In genomic region chr11:35173620-35174278, GRCh38 we compare ENCODE assay signal across 8 cellular contexts. TPM values are rescaled to one million over a fixed set of nuclear protein-coding genes. Genes with fewer than 3 reads are reported as not detected.
DNase-seq lines count a peak whose midpoint lies in the region; ATAC-seq and TF ChIP-seq lines count a peak whose summit lies in the region.

No MANE protein-coding gene starts in this region.

- no peaks in the 10 kb centered on the region for H3K9me3 ChIP-seq in vagina

- H3K79me1 ChIP-seq in mesendoderm (ENCODE audit: low read length), result no peaks in the 10 kb centered on the region

- no peak for ATAC-seq in activated T-helper 17 cell treated with anti-CD3 and anti-CD28 coated beads, Interleukin-2, amount 50 U/mL, for 72 hours (replicated peaks)
- ATAC-seq in GM19452 (IDR thresholded peaks at IDR 0.05; ENCODE audit: unreplicated experiment), result no peak

- peaks cover 55% of the 10 kb centered on the region for H3K36me3 Mint-ChIP-seq in activated naive CD4-positive, alpha-beta T cell treated with anti-CD3 and anti-CD28 coated beads for 36 hours (ENCODE audit: low read depth)
- H3K36me3 Mint-ChIP-seq in activated T-helper 17 cell treated with anti-CD3 and anti-CD28 coated beads, Interleukin-2, amount 50 U/mL, for 72 hours (ENCODE audit: low read depth), result peaks cover 99% of the 10 kb centered on the region

- H3K27ac ChIP-seq in mesendoderm (ENCODE audit: low read depth, low read length), result no peak overlapping the region
- H3K27ac ChIP-seq in vagina, result peak overlapping the region; percentile 62

- H2BK5ac ChIP-seq in mesendoderm (ENCODE audit: low read length), result no peak overlapping the region

- H3K36me3 ChIP-seq in mesendoderm (ENCODE audit: control insufficient read depth, insufficient read depth, low read length) (no peaks in the 10 kb centered on the region), vagina (peaks cover 0 to 20% of the 10 kb centered on the region in 2 donors)

- DNase-seq in activated naive CD4-positive, alpha-beta T cell treated with anti-CD3 and anti-CD28 coated beads for 36 hours, result no peak
- DNase-seq in activated naive CD4-positive, alpha-beta T cell treated with Interleukin-2 at 50 U/mL for 16 hours, result no peak
- no peak for DNase-seq in mesendoderm
- no peak for DNase-seq in vagina (ENCODE audit: extremely low spot score in 2 of 2)
- DNase-seq in GM13977 (ENCODE audit: low spot score), result no peak
- no peak for DNase-seq in HCEC 1CT

- H3K4me3 ChIP-seq in mesendoderm (ENCODE audit: low read length) (no peak overlapping the region), vagina (no peak overlapping the region)

- no peak overlapping the region for H3K4me2 ChIP-seq in mesendoderm (ENCODE audit: low read length)

- intact Hi-C loops in activated naive CD4-positive, alpha-beta T cell treated with anti-CD3 and anti-CD28 coated beads for 36 hours (cut with micrococcal nuclease), result no loop called here
- intact Hi-C loops in vagina (cut with DNase I), result no loop called here

- no peak for TF ChIP-seq POLR2A in vagina (IDR thresholded peaks at IDR 0.05)

- H3K4me1 ChIP-seq in mesendoderm (ENCODE audit: control insufficient read depth, low read depth, low read length), result peaks cover 8% of the 10 kb centered on the region
- H3K4me1 ChIP-seq in vagina, result peaks cover 90% of the 10 kb centered on the region

- no peak overlapping the region for H3K56ac ChIP-seq in mesendoderm (ENCODE audit: low read length)

- no peak overlapping the region for H3K18ac ChIP-seq in mesendoderm (ENCODE audit: low read length)

- in situ Hi-C loops in GM13977 (cut with MboI; ENCODE audit: low pct_unique_long_range_greater_than_20kb, low sequenced_read_pairs, unreplicated experiment), result no loop called here

- WGBS in mesendoderm (ENCODE audit: extremely low coverage, insufficient coverage, low lambda C conversion rate), result no CpG with 5 or more reads among the region's 2 CpGs

- CTCF ChIA-PET in activated naive CD4-positive, alpha-beta T cell treated with anti-CD3 and anti-CD28 coated beads for 36 hours (lab: Charles Lee), result interaction anchor here (0.7 to 3.3 kb wide), 7 partner anchors 11 to 67 kb away, joined by 3 to 9 read pairs (median 3); no protein-coding TSS in a partner anchor

- H3K4ac ChIP-seq in mesendoderm (ENCODE audit: low read depth, low read length), result peak overlapping the region; percentile 48

- no peak overlapping the region for H2AK5ac ChIP-seq in mesendoderm (ENCODE audit: low read length)

- peak overlapping the region; percentile 16 for H3K4me3 Mint-ChIP-seq in activated naive CD4-positive, alpha-beta T cell treated with anti-CD3 and anti-CD28 coated beads for 36 hours
- H3K4me3 Mint-ChIP-seq in activated T-helper 17 cell treated with anti-CD3 and anti-CD28 coated beads, Interleukin-2, amount 50 U/mL, for 72 hours, result peak overlapping the region; percentile 93

- H4K8ac ChIP-seq in mesendoderm (ENCODE audit: low read depth, low read length), result no peak overlapping the region

- no peaks in the 10 kb centered on the region for H3K79me2 ChIP-seq in mesendoderm (ENCODE audit: control insufficient read depth, insufficient read depth, low read length)

- peaks cover 95% of the 10 kb centered on the region for H3K4me1 Mint-ChIP-seq in activated naive CD4-positive, alpha-beta T cell treated with anti-CD3 and anti-CD28 coated beads for 36 hours (ENCODE audit: low read depth)
- peaks cover 87% of the 10 kb centered on the region for H3K4me1 Mint-ChIP-seq in activated T-helper 17 cell treated with anti-CD3 and anti-CD28 coated beads, Interleukin-2, amount 50 U/mL, for 72 hours

- no peak overlapping the region for H2BK15ac ChIP-seq in mesendoderm (replicated peaks; ENCODE audit: low read depth)

- no peak overlapping the region for H4K5ac ChIP-seq in mesendoderm (ENCODE audit: low read length)

- no peak overlapping the region for H2BK120ac ChIP-seq in mesendoderm (ENCODE audit: low read depth, low read length)

- no peak for TF ChIP-seq CTCF in vagina (IDR thresholded peaks at IDR 0.05)
- TF ChIP-seq CTCF in GM13977 (IDR thresholded peaks at IDR 0.05; ENCODE audit: extremely low read depth, insufficient read depth, missing control alignments), result no peak

- H3K9me3 Mint-ChIP-seq in activated naive CD4-positive, alpha-beta T cell treated with anti-CD3 and anti-CD28 coated beads for 36 hours, result no peaks in the 10 kb centered on the region
- no peaks in the 10 kb centered on the region for H3K9me3 Mint-ChIP-seq in activated T-helper 17 cell treated with anti-CD3 and anti-CD28 coated beads, Interleukin-2, amount 50 U/mL, for 72 hours

- peak overlapping the region; percentile 82 for H3K27ac Mint-ChIP-seq in activated naive CD4-positive, alpha-beta T cell treated with anti-CD3 and anti-CD28 coated beads for 36 hours
- H3K27ac Mint-ChIP-seq in activated T-helper 17 cell treated with anti-CD3 and anti-CD28 coated beads, Interleukin-2, amount 50 U/mL, for 72 hours, result peak overlapping the region; percentile 82

- H3K9ac ChIP-seq in mesendoderm (ENCODE audit: low read length), result no peak overlapping the region

- H3K23ac ChIP-seq in mesendoderm (ENCODE audit: low read length), result no peak overlapping the region

- H3K27me3 Mint-ChIP-seq in activated naive CD4-positive, alpha-beta T cell treated with anti-CD3 and anti-CD28 coated beads for 36 hours (ENCODE audit: low read depth), result no peaks in the 10 kb centered on the region
- no peaks in the 10 kb centered on the region for H3K27me3 Mint-ChIP-seq in activated T-helper 17 cell treated with anti-CD3 and anti-CD28 coated beads, Interleukin-2, amount 50 U/mL, for 72 hours

- H3K27me3 ChIP-seq in mesendoderm (ENCODE audit: insufficient read depth, low read length, poor library complexity) (no peaks in the 10 kb centered on the region), vagina (no peaks in the 10 kb centered on the region)

RNA-seq across cellular contexts. Expression of gene CD44, which starts 34.8 kb away (rescaled TPM):
- total RNA-seq in activated naive CD4-positive, alpha-beta T cell treated with anti-CD3 and anti-CD28 coated beads for 36 hours, result 100 to 1,000 TPM; 389 to 405 TPM
- total RNA-seq in activated T-helper 17 cell treated with anti-CD3 and anti-CD28 coated beads, Interleukin-2, amount 50 U/mL, for 72 hours, result 100 to 1,000 TPM; 408 to 664 TPM
- polyA plus RNA-seq in mesendoderm (2013, experiment 1 of 2), result 29.0 TPM
- 30.1 TPM for polyA plus RNA-seq in mesendoderm (2013, experiment 2 of 2)
- 869 TPM for total RNA-seq in vagina
